ENCODE assay signal across 20 cellular contexts in the genomic region with DNA sequence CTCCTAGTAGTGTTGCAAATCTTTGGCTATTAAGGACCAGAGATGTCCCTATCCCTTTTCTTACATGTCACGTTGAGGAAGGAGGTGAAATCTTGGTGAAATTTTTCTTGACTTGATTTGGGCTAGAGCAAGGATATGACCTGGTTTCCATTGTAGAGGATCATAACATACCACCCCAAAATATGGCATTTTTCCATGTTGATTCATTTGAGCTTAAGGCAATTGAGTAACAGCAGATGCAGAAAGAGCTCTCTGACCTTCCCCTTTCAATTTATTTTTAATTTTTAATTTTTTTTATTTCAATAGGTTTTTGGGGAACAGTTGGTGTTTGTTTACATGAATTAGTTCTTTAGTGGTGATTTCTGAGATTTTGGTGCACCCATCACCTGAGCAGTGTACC.
"Had no signal": no experiment of that assay in that cellular context is flagged by ENCODE, and none has a peak within 500 bp of the region (broad histone marks: within the 10 kb centered on the region; RNA-seq: fewer than 3 reads in every experiment).

No MANE protein-coding gene starts in this region.

- H3K27me3 ChIP-seq: heart left ventricle, testis, tibial nerve, upper lobe of right lung, vagina had no signal

- H3K4me1 ChIP-seq: heart left ventricle, testis, tibial nerve, upper lobe of right lung, vagina had no signal

- H3K36me3 ChIP-seq: heart left ventricle, tibial nerve, upper lobe of right lung, vagina had no signal

- H3K4me3 ChIP-seq: dorsolateral prefrontal cortex, heart left ventricle, skin epidermis, testis, tibial nerve, upper lobe of right lung, vagina had no signal

- H3K9me3 ChIP-seq: testis, upper lobe of right lung, vagina had no signal

- DNase-seq: cortex of kidney; dorsolateral prefrontal cortex; effector CD8-positive, alpha-beta T cell; foreskin melanocyte; heart left ventricle; hippocampal formation; islet precursor cell; mammary epithelial cell; naive thymus-derived CD4-positive, alpha-beta T cell; nephron progenitor cell; posterior cingulate gyrus; stimulated activated CD4-positive, alpha-beta T cell treated with anti-CD3 and anti-CD28 coated beads, Interleukin-2, amount 100 ng/mL, for 24 hours; stimulated activated CD4-positive, alpha-beta T cell treated with anti-CD3 and anti-CD28 coated beads, Interleukin-4, amount 100 ng/mL, for 4 hours; stimulated activated naive B cell treated with anti-CD40 and anti-IgM and Interleukin-4, amounts not matched to agents 10 μg/mL and 1 μg/mL and 100 μg/mL, for 72 hours; stimulated activated naive CD8-positive, alpha-beta T cell treated with anti-CD3 and anti-CD28 coated beads, Interleukin-15, amount 100 ng/mL, for 72 hours; testis; upper lobe of right lung had no signal
